In genomic region chr12:65510584-65511050, GRCh38 we compare ENCODE assay signal across 14 cellular contexts.
DNase-seq lines count a peak whose midpoint lies in the region; FAIRE-seq lines count a peak whose summit lies in the region.
"Had no signal": no experiment of that assay in that cellular context is flagged by ENCODE, and none has a peak within 500 bp of the region (broad histone marks: within the 10 kb centered on the region; RNA-seq: fewer than 3 reads in every experiment).

No MANE protein-coding gene starts in this region.

- no peak overlapping the region for H2AK5ac ChIP-seq in mesenchymal stem cell (ENCODE audit: low read length, severe bottlenecking)

- peak overlapping the region in 1 of 2 experiments; percentile 70 for H2BK12ac ChIP-seq in mesenchymal stem cell (ENCODE audit: low read length in 2 of 2)

- H3K18ac ChIP-seq in mesenchymal stem cell (ENCODE audit: low read depth in 1 of 2, low read length in 2 of 2), result no peak overlapping the region

- intact Hi-C loops in head of caudate nucleus (cut with DNase I), result no loop called here

- no peak overlapping the region for H2BK5ac ChIP-seq in mesenchymal stem cell (ENCODE audit: low read depth, low read length, poor library complexity, severe bottlenecking)

- H2AFZ ChIP-seq in mesenchymal stem cell (ENCODE audit: low read depth, low read length), result no peak overlapping the region

- no peak overlapping the region for H4K91ac ChIP-seq in mesenchymal stem cell (ENCODE audit: low read length)

- no peak for FAIRE-seq in GM19239 (lab: Jason Lieb, UNC)
- FAIRE-seq: GM18507 had no signal

- H3K4me2 ChIP-seq in mesenchymal stem cell (ENCODE audit: low read length, poor library complexity, severe bottlenecking), result peak overlapping the region; percentile 14

- WGBS in mesenchymal stem cell, result 66% methylated on average over 17 of the region's 17 CpGs

- peak overlapping the region; percentile 35 for H4K8ac ChIP-seq in mesenchymal stem cell (ENCODE audit: low read length)

- H3K4me3 ChIP-seq in mesenchymal stem cell (ENCODE audit: insufficient read depth in 1 of 2, low read depth in 1 of 2, low read length in 2 of 2), result peak overlapping the region in 1 of 2 experiments; percentile 17
- H3K4me3 ChIP-seq: left lung had no signal

- peaks cover 6% of the 10 kb centered on the region for H3K4me1 ChIP-seq in mesenchymal stem cell (ENCODE audit: control insufficient read depth, insufficient read depth, low read depth, low read length)

- H3K79me1 ChIP-seq in mesenchymal stem cell (replicated peaks; ENCODE audit: low read length, poor library complexity, severe bottlenecking), result no peaks in the 10 kb centered on the region

- H3K14ac ChIP-seq in mesenchymal stem cell (ENCODE audit: low read length in 2 of 2), result no peak overlapping the region

- H3K36me3 ChIP-seq in mesenchymal stem cell (ENCODE audit: control insufficient read depth in 1 of 2, insufficient read depth in 2 of 2, low read depth in 1 of 2, low read length in 2 of 2), result no peaks in the 10 kb centered on the region
- H3K36me3 ChIP-seq: left lung had no signal

- H3K27me3 ChIP-seq in mesenchymal stem cell (ENCODE audit: control insufficient read depth in 1 of 2, insufficient read depth in 1 of 2, low read length in 2 of 2), result peaks cover 0 to 12% of the 10 kb centered on the region in 2 experiments
- H3K27me3 ChIP-seq: left lung had no signal

- peak overlapping the region; percentile 38 for H3K27ac ChIP-seq in mesenchymal stem cell (ENCODE audit: low read length, poor library complexity, severe bottlenecking)
- H3K27ac ChIP-seq: left lung had no signal

- H2BK120ac ChIP-seq in mesenchymal stem cell (ENCODE audit: low read depth, low read length), result no peak overlapping the region

- H3K9ac ChIP-seq in mesenchymal stem cell (ENCODE audit: low read length), result no peak overlapping the region

- no peaks in the 10 kb centered on the region for H3K9me3 ChIP-seq in mesenchymal stem cell (ENCODE audit: control insufficient read depth, low read length)
- H3K9me3 ChIP-seq: left lung had no signal

- peak overlapping the region; percentile 52 for H2BK15ac ChIP-seq in mesenchymal stem cell (ENCODE audit: low read depth, poor library complexity, severe bottlenecking)

- H3K23ac ChIP-seq in mesenchymal stem cell (ENCODE audit: low read length in 2 of 2), result no peak overlapping the region

- no peak overlapping the region for H3K4ac ChIP-seq in mesenchymal stem cell (ENCODE audit: low read depth in 1 of 2, low read length in 2 of 2)

- DNase-seq in RPMI7951 (ENCODE audit: low read depth), result peak; percentile 73
- peak in 41 of 42 donors; percentile 4 to 80 (median 49) for DNase-seq in head of caudate nucleus
- no peak for DNase-seq in mesenchymal stem cell
- peak; percentile 42 for DNase-seq in superior temporal gyrus (ENCODE audit: extremely low spot score)
- DNase-seq in GM19239 (ENCODE audit: insufficient read length, low spot score), result no peak
- DNase-seq in DMS 273 (lab: John Stamatoyannopoulos, UW; ENCODE audit: unreplicated experiment), result no peak
- DNase-seq in NCI-H2171 treated with DMSO at 0.1 percent for 48 hours (lab: John Stamatoyannopoulos, UW), result no peak
- no peak for DNase-seq in effector CD4-positive, alpha-beta T cell
- DNase-seq: activated effector memory CD4-positive, alpha-beta T cell treated with Interleukin-2 at 50 U/mL for 16 hours; left lung; NCI-H1417 treated with DMSO at 0.1 percent for 48 hours; stimulated activated CD4-positive, alpha-beta T cell treated with anti-CD3 and anti-CD28 coated beads, Interleukin-15, amount 100 ng/mL, for 24 hours; stimulated activated naive CD4-positive, alpha-beta T cell treated with Interleukin-2 at 50 U/mL for 16 hours had no signal

Comparison
In these comparisons a context has a peak if more than half of its experiments do, and no peak if none do; other contexts are left out.
1. DNase-seq: peak in RPMI7951 (single experiment), head of caudate nucleus (41 of 42) and superior temporal gyrus (single experiment); none in mesenchymal stem cell (single experiment), GM19239 (single experiment), DMS 273 (single experiment), NCI-H2171 treated with DMSO at 0.1 percent for 48 hours (single experiment) and effector CD4-positive, alpha-beta T cell (single experiment).